Comparison of ENCODE assay signal across 1 cellular context in genomic region chr5:169583424-169584215, GRCh38.
TF ChIP-seq lines count a peak whose summit lies in the region.

A gene with protein sequence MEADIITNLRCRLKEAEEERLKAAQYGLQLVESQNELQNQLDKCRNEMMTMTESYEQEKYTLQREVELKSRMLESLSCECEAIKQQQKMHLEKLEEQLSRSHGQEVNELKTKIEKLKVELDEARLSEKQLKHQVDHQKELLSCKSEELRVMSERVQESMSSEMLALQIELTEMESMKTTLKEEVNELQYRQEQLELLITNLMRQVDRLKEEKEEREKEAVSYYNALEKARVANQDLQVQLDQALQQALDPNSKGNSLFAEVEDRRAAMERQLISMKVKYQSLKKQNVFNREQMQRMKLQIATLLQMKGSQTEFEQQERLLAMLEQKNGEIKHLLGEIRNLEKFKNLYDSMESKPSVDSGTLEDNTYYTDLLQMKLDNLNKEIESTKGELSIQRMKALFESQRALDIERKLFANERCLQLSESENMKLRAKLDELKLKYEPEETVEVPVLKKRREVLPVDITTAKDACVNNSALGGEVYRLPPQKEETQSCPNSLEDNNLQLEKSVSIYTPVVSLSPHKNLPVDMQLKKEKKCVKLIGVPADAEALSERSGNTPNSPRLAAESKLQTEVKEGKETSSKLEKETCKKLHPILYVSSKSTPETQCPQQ (plus strand): TSS chr5:169583773. CDS start chr5:169588417, 4,644 bp downstream.

TF ChIP-seq in H1, 55 proteins besides CTCF, POLR2A, EP300 and RAD21 (continued from another document):
- no peak for TF ChIP-seq E2F6 (IDR thresholded peaks at IDR 0.05)
- no peak for TF ChIP-seq SAP30 (IDR thresholded peaks at IDR 0.05; ENCODE audit: insufficient read depth, insufficient replicate concordance, low read length)
- TF ChIP-seq FOSL1 (IDR thresholded peaks at IDR 0.05; ENCODE audit: insufficient read depth, low read depth, low read length): no peak
- no peak for TF ChIP-seq SP1 (IDR thresholded peaks at IDR 0.05; ENCODE audit: low read depth, low read length)
- no peak for TF ChIP-seq POU5F1 (IDR thresholded peaks at IDR 0.05; ENCODE audit: low read depth, low read length)
- TF ChIP-seq, protein P1, sequence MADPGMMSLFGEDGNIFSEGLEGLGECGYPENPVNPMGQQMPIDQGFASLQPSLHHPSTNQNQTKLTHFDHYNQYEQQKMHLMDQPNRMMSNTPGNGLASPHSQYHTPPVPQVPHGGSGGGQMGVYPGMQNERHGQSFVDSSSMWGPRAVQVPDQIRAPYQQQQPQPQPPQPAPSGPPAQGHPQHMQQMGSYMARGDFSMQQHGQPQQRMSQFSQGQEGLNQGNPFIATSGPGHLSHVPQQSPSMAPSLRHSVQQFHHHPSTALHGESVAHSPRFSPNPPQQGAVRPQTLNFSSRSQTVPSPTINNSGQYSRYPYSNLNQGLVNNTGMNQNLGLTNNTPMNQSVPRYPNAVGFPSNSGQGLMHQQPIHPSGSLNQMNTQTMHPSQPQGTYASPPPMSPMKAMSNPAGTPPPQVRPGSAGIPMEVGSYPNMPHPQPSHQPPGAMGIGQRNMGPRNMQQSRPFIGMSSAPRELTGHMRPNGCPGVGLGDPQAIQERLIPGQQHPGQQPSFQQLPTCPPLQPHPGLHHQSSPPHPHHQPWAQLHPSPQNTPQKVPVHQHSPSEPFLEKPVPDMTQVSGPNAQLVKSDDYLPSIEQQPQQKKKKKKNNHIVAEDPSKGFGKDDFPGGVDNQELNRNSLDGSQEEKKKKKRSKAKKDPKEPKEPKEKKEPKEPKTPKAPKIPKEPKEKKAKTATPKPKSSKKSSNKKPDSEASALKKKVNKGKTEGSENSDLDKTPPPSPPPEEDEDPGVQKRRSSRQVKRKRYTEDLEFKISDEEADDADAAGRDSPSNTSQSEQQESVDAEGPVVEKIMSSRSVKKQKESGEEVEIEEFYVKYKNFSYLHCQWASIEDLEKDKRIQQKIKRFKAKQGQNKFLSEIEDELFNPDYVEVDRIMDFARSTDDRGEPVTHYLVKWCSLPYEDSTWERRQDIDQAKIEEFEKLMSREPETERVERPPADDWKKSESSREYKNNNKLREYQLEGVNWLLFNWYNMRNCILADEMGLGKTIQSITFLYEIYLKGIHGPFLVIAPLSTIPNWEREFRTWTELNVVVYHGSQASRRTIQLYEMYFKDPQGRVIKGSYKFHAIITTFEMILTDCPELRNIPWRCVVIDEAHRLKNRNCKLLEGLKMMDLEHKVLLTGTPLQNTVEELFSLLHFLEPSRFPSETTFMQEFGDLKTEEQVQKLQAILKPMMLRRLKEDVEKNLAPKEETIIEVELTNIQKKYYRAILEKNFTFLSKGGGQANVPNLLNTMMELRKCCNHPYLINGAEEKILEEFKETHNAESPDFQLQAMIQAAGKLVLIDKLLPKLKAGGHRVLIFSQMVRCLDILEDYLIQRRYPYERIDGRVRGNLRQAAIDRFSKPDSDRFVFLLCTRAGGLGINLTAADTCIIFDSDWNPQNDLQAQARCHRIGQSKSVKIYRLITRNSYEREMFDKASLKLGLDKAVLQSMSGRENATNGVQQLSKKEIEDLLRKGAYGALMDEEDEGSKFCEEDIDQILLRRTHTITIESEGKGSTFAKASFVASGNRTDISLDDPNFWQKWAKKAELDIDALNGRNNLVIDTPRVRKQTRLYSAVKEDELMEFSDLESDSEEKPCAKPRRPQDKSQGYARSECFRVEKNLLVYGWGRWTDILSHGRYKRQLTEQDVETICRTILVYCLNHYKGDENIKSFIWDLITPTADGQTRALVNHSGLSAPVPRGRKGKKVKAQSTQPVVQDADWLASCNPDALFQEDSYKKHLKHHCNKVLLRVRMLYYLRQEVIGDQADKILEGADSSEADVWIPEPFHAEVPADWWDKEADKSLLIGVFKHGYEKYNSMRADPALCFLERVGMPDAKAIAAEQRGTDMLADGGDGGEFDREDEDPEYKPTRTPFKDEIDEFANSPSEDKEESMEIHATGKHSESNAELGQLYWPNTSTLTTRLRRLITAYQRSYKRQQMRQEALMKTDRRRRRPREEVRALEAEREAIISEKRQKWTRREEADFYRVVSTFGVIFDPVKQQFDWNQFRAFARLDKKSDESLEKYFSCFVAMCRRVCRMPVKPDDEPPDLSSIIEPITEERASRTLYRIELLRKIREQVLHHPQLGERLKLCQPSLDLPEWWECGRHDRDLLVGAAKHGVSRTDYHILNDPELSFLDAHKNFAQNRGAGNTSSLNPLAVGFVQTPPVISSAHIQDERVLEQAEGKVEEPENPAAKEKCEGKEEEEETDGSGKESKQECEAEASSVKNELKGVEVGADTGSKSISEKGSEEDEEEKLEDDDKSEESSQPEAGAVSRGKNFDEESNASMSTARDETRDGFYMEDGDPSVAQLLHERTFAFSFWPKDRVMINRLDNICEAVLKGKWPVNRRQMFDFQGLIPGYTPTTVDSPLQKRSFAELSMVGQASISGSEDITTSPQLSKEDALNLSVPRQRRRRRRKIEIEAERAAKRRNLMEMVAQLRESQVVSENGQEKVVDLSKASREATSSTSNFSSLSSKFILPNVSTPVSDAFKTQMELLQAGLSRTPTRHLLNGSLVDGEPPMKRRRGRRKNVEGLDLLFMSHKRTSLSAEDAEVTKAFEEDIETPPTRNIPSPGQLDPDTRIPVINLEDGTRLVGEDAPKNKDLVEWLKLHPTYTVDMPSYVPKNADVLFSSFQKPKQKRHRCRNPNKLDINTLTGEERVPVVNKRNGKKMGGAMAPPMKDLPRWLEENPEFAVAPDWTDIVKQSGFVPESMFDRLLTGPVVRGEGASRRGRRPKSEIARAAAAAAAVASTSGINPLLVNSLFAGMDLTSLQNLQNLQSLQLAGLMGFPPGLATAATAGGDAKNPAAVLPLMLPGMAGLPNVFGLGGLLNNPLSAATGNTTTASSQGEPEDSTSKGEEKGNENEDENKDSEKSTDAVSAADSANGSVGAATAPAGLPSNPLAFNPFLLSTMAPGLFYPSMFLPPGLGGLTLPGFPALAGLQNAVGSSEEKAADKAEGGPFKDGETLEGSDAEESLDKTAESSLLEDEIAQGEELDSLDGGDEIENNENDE (IDR thresholded peaks at IDR 0.05; ENCODE audit: insufficient replicate concordance, low read length): no peak
- no peak for TF ChIP-seq SUZ12 (IDR thresholded peaks at IDR 0.05; ENCODE audit: low read length)
- no peak for TF ChIP-seq GABPA (IDR thresholded peaks at IDR 0.05; ENCODE audit: borderline replicate concordance, insufficient read depth, low read length)
- TF ChIP-seq, protein P2, sequence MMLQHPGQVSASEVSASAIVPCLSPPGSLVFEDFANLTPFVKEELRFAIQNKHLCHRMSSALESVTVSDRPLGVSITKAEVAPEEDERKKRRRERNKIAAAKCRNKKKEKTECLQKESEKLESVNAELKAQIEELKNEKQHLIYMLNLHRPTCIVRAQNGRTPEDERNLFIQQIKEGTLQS (IDR thresholded peaks at IDR 0.05; ENCODE audit: insufficient read depth, low read depth, low read length): no peak
- TF ChIP-seq KDM4A (IDR thresholded peaks at IDR 0.05; ENCODE audit: low read depth, low read length, severe bottlenecking): peak; percentile 84
- TF ChIP-seq CTBP2 (IDR thresholded peaks at IDR 0.05; ENCODE audit: borderline replicate concordance, insufficient read depth, insufficient read length, low read length): no peak
- TF ChIP-seq GTF2F1 (IDR thresholded peaks at IDR 0.05; ENCODE audit: borderline replicate concordance, low read depth, low read length): no peak
- TF ChIP-seq TBP (IDR thresholded peaks at IDR 0.05; ENCODE audit: low read depth, low read length): peak; percentile 85
- TF ChIP-seq, protein P3, sequence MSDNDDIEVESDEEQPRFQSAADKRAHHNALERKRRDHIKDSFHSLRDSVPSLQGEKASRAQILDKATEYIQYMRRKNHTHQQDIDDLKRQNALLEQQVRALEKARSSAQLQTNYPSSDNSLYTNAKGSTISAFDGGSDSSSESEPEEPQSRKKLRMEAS (IDR thresholded peaks at IDR 0.05): peak; percentile 6; the same call in 1 of the 2 replicates
- TF ChIP-seq TCF12 (IDR thresholded peaks at IDR 0.05; ENCODE audit: low read depth, low read length): no peak
- no peak for TF ChIP-seq SP4 (IDR thresholded peaks at IDR 0.05; ENCODE audit: low read length)
- TF ChIP-seq SP2 (IDR thresholded peaks at IDR 0.05; ENCODE audit: low read length): no peak
- TF ChIP-seq MAFK (IDR thresholded peaks at IDR 0.05; ENCODE audit: low read depth, low read length): no peak
- no peak for TF ChIP-seq CEBPB (IDR thresholded peaks at IDR 0.05; ENCODE audit: low read depth, low read length)
- TF ChIP-seq CBX8 (IDR thresholded peaks at IDR 0.05; ENCODE audit: borderline replicate concordance, low read depth, low read length): no peak
- TF ChIP-seq BCL11A (IDR thresholded peaks at IDR 0.05; ENCODE audit: low read depth in 2 of 2, low read length in 2 of 2): no peak
- TF ChIP-seq KDM5A (IDR thresholded peaks at IDR 0.05; ENCODE audit: low read length): peak; percentile 69; the same call in 1 of the 2 replicates
- TF ChIP-seq KDM1A (IDR thresholded peaks at IDR 0.05; ENCODE audit: borderline replicate concordance, low read length): no peak
- no peak for TF ChIP-seq RNF2 (IDR thresholded peaks at IDR 0.05; ENCODE audit: borderline replicate concordance, low read depth, low read length, missing control alignments, poor library complexity, severe bottlenecking)
- no peak for TF ChIP-seq ASH2L (IDR thresholded peaks at IDR 0.05; ENCODE audit: low read length)
- no peak for TF ChIP-seq SRF (IDR thresholded peaks at IDR 0.05; ENCODE audit: low read depth, low read length)
- no peak for TF ChIP-seq EGR1 (IDR thresholded peaks at IDR 0.05; ENCODE audit: borderline replicate concordance, low read depth, low read length)
- peak; percentile 78 for TF ChIP-seq TAF7 (optimal IDR thresholded peaks at IDR 0.05; ENCODE audit: borderline replicate concordance, low read depth, low read length)
- peak; percentile 97 for TF ChIP-seq CHD2 (IDR thresholded peaks at IDR 0.05; ENCODE audit: low read length)
- no peak for TF ChIP-seq RBBP5 (IDR thresholded peaks at IDR 0.05; ENCODE audit: borderline replicate concordance, low read depth, low read length)
- no peak for TF ChIP-seq CREB1 (IDR thresholded peaks at IDR 0.05)
- no peak for TF ChIP-seq ZNF274 (IDR thresholded peaks at IDR 0.05; ENCODE audit: borderline replicate concordance, extremely low read depth, low read length)
- TF ChIP-seq HDAC6 (IDR thresholded peaks at IDR 0.05; ENCODE audit: low read depth, low read length): no peak
- TF ChIP-seq NRF1 (IDR thresholded peaks at IDR 0.05; ENCODE audit: low read depth, low read length): peak; percentile 93
- TF ChIP-seq, protein P4, sequence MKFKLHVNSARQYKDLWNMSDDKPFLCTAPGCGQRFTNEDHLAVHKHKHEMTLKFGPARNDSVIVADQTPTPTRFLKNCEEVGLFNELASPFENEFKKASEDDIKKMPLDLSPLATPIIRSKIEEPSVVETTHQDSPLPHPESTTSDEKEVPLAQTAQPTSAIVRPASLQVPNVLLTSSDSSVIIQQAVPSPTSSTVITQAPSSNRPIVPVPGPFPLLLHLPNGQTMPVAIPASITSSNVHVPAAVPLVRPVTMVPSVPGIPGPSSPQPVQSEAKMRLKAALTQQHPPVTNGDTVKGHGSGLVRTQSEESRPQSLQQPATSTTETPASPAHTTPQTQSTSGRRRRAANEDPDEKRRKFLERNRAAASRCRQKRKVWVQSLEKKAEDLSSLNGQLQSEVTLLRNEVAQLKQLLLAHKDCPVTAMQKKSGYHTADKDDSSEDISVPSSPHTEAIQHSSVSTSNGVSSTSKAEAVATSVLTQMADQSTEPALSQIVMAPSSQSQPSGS (IDR thresholded peaks at IDR 0.05; ENCODE audit: low read length): no peak
- TF ChIP-seq JUN (IDR thresholded peaks at IDR 0.05; ENCODE audit: low read depth, low read length): no peak
- TF ChIP-seq RXRA (IDR thresholded peaks at IDR 0.05; ENCODE audit: insufficient read depth, low read depth, low read length): no peak
- TF ChIP-seq USF2 (IDR thresholded peaks at IDR 0.05; ENCODE audit: low read length): no peak
- no peak for TF ChIP-seq SIRT6 (IDR thresholded peaks at IDR 0.05; ENCODE audit: low read length)
- no peak for TF ChIP-seq EZH2 (IDR thresholded peaks at IDR 0.05; ENCODE audit: low read depth, low read length, severe bottlenecking)
TF ChIP-seq in H1: peak in this region for 13.
